ENCODE assay signal across 8 cellular contexts in the genomic region with DNA sequence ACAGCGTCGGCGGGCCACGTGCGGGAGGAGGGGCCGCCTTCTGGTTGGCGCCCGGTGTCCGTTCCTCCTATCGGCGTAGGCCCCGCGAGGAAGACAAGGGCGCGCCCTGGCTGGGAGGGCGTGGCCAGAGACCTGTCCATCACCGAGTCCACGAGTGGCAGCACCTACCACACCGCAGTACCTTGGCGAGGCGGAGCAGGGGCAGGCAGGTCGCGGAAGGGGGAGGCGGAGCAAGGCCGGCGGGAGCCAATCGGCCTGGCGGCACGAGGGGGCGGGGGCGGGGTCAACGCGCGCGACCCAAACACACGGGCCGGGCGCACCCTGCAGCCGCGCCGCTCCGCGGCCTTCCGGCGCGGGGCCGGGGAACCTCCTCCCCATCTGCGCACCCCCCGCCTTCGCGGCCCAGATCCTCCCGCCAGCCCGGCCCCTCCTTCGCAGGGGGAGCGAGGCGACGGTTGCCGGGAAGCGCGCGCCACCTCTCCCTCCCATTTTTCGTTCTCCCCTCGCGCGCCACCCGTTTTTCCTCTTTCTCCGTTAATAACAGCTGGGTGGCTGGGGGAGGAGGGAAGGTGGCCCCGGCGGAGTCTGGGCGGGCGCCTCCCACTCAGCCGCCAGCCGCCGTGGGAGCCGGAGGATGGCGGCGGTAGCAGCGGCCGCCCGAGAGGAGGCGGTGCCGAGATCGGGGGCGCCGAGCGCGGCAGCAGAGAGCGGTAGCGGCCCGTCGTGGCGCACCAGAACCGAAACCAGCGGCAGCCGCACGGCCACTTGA. TPM values are rescaled to one million over a fixed set of nuclear protein-coding genes. Genes with fewer than 3 reads are reported as not detected.
DNase-seq lines count a peak whose midpoint lies in the region; ATAC-seq and TF ChIP-seq lines count a peak whose summit lies in the region.

ZNRF2 (plus strand) TSS at position 300 of the 769 bp plus-strand sequence. CDS start 761 bp downstream, outside the sequence.

- H3K27me3 ChIP-seq in left lung = no peaks in the 10 kb centered on the region

- CTCF ChIA-PET in activated CD4-positive, alpha-beta T cell treated with anti-CD3 and anti-CD28 coated beads, Interleukin-2, amount 10 ng/mL, durations not matched to agents 7 days and 5 days (lab: Charles Lee) = interaction anchor here (1.4 kb wide), 1 partner anchor 62 kb away, joined by 3 read pairs; no protein-coding TSS in a partner anchor

- H3K4me3 ChIP-seq in left lung = peak within 1 kb of the TSS; percentile 74 to 78

- H3K36me3 ChIP-seq in left lung = no peaks in the 10 kb centered on the region

- no peaks in the 10 kb centered on the region for H3K9me3 Mint-ChIP-seq in activated CD4-positive, alpha-beta T cell treated with anti-CD3 and anti-CD28 coated beads, Interleukin-2, amount 10 ng/mL, durations not matched to agents 7 days and 5 days

- H3K4me1 ChIP-seq in left lung = peaks cover 4 to 37% of the 10 kb centered on the region in 2 donors

- peaks cover 43% of the 10 kb centered on the region for H3K4me1 Mint-ChIP-seq in activated CD4-positive, alpha-beta T cell treated with anti-CD3 and anti-CD28 coated beads, Interleukin-2, amount 10 ng/mL, durations not matched to agents 7 days and 5 days

- POLR2A ChIA-PET in activated CD4-positive, alpha-beta T cell treated with anti-CD3 and anti-CD28 coated beads, Interleukin-2, amount 10 ng/mL, durations not matched to agents 7 days and 5 days (lab: Charles Lee) = interaction anchor here (0.6 to 1.2 kb wide), 2 partner anchors 18 to 38 kb away, joined by 3 to 5 read pairs; no protein-coding TSS in a partner anchor

- peaks cover 27% of the 10 kb centered on the region for H3K36me3 Mint-ChIP-seq in activated CD4-positive, alpha-beta T cell treated with anti-CD3 and anti-CD28 coated beads, Interleukin-2, amount 10 ng/mL, durations not matched to agents 7 days and 5 days (ENCODE audit: low read depth)

- peak within 1 kb of the TSS; percentile 77 for H3K4me3 Mint-ChIP-seq in activated CD4-positive, alpha-beta T cell treated with anti-CD3 and anti-CD28 coated beads, Interleukin-2, amount 10 ng/mL, durations not matched to agents 7 days and 5 days

- ATAC-seq in GM19328 (IDR thresholded peaks at IDR 0.05; ENCODE audit: unreplicated experiment) = peak; percentile 83
- ATAC-seq in HG03520 (IDR thresholded peaks at IDR 0.05; ENCODE audit: unreplicated experiment) = peak; percentile 85
- peak; percentile 92 for ATAC-seq in left lung

- no peaks in the 10 kb centered on the region for H3K9me3 ChIP-seq in left lung

- peak; percentile 35 to 40 for TF ChIP-seq CTCF in left lung (IDR thresholded peaks at IDR 0.05)

- H3K27ac Mint-ChIP-seq in activated CD4-positive, alpha-beta T cell treated with anti-CD3 and anti-CD28 coated beads, Interleukin-2, amount 10 ng/mL, durations not matched to agents 7 days and 5 days = peak within 1 kb of the TSS; percentile 92

- peak within 1 kb of the TSS; percentile 95 to 98 for H3K27ac ChIP-seq in left lung

- H3K27me3 Mint-ChIP-seq in activated CD4-positive, alpha-beta T cell treated with anti-CD3 and anti-CD28 coated beads, Interleukin-2, amount 10 ng/mL, durations not matched to agents 7 days and 5 days = peaks cover 3% of the 10 kb centered on the region

- DNase-seq in C1 segment of cervical spinal cord (lab: John Stamatoyannopoulos, UW) (peak; percentile 70 to 100 (median 94)), NCI-H526 treated with DMSO at 0.1 percent for 48 hours (lab: John Stamatoyannopoulos, UW) (peak; percentile 98), dedifferentiated amniotic fluid mesenchymal stem cell (ENCODE audit: extremely low spot score) (peak; percentile 78), left lung (peak; percentile 99 to 100)
- DNase-seq in activated CD4-positive, alpha-beta T cell treated with anti-CD3 and anti-CD28 coated beads, Interleukin-2, amount 10 ng/mL, durations not matched to agents 7 days and 5 days = peak; percentile 99
- peak; percentile 96 to 97 for DNase-seq in stimulated activated CD4-positive, alpha-beta T cell treated with anti-CD3 and anti-CD28 coated beads, Interleukin-2, amount 100 ng/mL, for 48 hours

- intact Hi-C loops in left lung (cut with DNase I) = no loop called here

RNA-seq across cellular contexts. Expression of gene ZNRF2, which starts in this region (rescaled TPM):
- 10 to 100 TPM; 16.8 to 18.5 TPM for total RNA-seq in activated CD4-positive, alpha-beta T cell treated with anti-CD3 and anti-CD28 coated beads, Interleukin-2, amount 10 ng/mL, durations not matched to agents 7 days and 5 days
- total RNA-seq in left lung = 10 to 100 TPM; 18.3 to 19.5 TPM

Comparison
In these comparisons a context has a peak if more than half of its experiments do, and no peak if none do; other contexts are left out.
1. Peak in every context shown above with its lines: DNase-seq, ATAC-seq, H3K4me3 ChIP-seq and H3K27ac ChIP-seq.